1 cellular context compared by ENCODE assay signal in the genomic region with DNA sequence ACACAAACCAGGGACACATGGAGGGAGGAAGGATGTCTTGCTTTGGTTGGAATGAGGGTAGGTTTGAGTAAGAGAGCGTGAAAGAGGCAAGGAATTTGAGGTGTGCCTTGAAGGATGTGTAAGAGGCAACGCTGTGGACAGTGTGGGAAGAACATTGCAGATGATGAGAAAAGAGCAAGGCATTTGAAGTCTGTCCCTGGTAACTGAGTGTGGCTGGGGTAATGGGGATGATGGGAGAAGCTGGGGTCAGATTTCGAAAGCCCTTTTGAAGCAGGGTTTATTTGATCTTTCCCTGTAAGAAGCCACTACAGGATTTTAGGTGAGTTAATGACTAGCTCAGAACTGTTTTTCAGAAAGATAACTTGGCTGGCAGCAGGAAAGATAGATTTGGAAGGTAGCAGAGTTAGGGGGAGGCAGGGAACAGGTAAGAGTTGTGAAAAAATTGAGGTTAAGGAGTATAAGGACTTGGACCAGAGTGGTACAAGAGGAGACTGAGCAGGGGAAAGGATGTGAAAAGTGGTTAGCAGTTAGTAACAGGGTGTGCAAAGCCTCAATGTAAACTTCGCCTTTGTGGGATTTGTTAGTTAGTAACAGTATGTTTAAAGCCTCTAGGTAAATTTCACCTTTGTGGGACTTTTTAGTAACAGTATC.
A peak's percentile ranks its signal among the peaks of the same experiment; 100 is the strongest.
TF ChIP-seq lines count a peak whose summit lies in the region.

No MANE protein-coding gene starts in this region.

TF ChIP-seq in HepG2, 621 proteins besides CTCF, POLR2A, EP300 and RAD21 (continued from another document and continues in another):
- TF ChIP-seq ZNF205 (CRISPR knock-in tag; IDR thresholded peaks at IDR 0.05) (no peak), ZNF569 (CRISPR knock-in tag; IDR thresholded peaks at IDR 0.05; ENCODE audit: borderline replicate concordance) (no peak), ZNF883 (CRISPR knock-in tag; IDR thresholded peaks at IDR 0.05; ENCODE audit: not compliant biosample characterization) (no peak), HNRNPLL (IDR thresholded peaks at IDR 0.05; ENCODE audit: low read depth, low read length, poor library complexity, severe bottlenecking) (no peak), ZNF709 (CRISPR knock-in tag; IDR thresholded peaks at IDR 0.05) (no peak), ZNF329 (CRISPR knock-in tag; IDR thresholded peaks at IDR 0.05; ENCODE audit: low read depth) (no peak), ZNF562 (CRISPR knock-in tag; IDR thresholded peaks at IDR 0.05; ENCODE audit: borderline replicate concordance) (no peak), SRF (IDR thresholded peaks at IDR 0.05; ENCODE audit: low read depth, low read length) (no peak), SMAD3 (CRISPR knock-in tag; IDR thresholded peaks at IDR 0.05) (0 out of 2 replicates have a peak, but pooled peaks have one; percentile 30), ZMYM3 (CRISPR knock-in tag; IDR thresholded peaks at IDR 0.05) (no peak), SIN3B (IDR thresholded peaks at IDR 0.05; ENCODE audit: low read length) (no peak), SIN3A (IDR thresholded peaks at IDR 0.05; ENCODE audit: borderline replicate concordance, low read depth, low read length) (no peak), SSRP1 (CRISPR knock-in tag; IDR thresholded peaks at IDR 0.05) (0 out of 2 replicates have a peak, but pooled peaks have one; percentile 32), ARHGAP35 (CRISPR knock-in tag; IDR thresholded peaks at IDR 0.05; ENCODE audit: borderline replicate concordance) (no peak), ZNF713 (CRISPR knock-in tag; IDR thresholded peaks at IDR 0.05) (no peak), HDAC6 (IDR thresholded peaks at IDR 0.05; ENCODE audit: low read depth, low read length) (no peak), MAFF (IDR thresholded peaks at IDR 0.05; ENCODE audit: low read depth, low read length) (no peak), SNAPC2 (CRISPR knock-in tag; IDR thresholded peaks at IDR 0.05) (no peak), GATA4 (IDR thresholded peaks at IDR 0.05; ENCODE audit: borderline replicate concordance, low read depth) (no peak), MEF2D (CRISPR knock-in tag; IDR thresholded peaks at IDR 0.05) (no peak), ARNT (IDR thresholded peaks at IDR 0.05) (no peak), PHF5A (CRISPR knock-in tag; IDR thresholded peaks at IDR 0.05; ENCODE audit: low read depth, unreplicated experiment) (no peak), RFXANK (CRISPR knock-in tag; IDR thresholded peaks at IDR 0.05) (no peak)
- TF ChIP-seq, protein P1, sequence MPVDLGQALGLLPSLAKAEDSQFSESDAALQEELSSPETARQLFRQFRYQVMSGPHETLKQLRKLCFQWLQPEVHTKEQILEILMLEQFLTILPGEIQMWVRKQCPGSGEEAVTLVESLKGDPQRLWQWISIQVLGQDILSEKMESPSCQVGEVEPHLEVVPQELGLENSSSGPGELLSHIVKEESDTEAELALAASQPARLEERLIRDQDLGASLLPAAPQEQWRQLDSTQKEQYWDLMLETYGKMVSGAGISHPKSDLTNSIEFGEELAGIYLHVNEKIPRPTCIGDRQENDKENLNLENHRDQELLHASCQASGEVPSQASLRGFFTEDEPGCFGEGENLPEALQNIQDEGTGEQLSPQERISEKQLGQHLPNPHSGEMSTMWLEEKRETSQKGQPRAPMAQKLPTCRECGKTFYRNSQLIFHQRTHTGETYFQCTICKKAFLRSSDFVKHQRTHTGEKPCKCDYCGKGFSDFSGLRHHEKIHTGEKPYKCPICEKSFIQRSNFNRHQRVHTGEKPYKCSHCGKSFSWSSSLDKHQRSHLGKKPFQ (CRISPR knock-in tag; IDR thresholded peaks at IDR 0.05; ENCODE audit: insufficient replicate concordance), result no peak
- TF ChIP-seq, protein P2, sequence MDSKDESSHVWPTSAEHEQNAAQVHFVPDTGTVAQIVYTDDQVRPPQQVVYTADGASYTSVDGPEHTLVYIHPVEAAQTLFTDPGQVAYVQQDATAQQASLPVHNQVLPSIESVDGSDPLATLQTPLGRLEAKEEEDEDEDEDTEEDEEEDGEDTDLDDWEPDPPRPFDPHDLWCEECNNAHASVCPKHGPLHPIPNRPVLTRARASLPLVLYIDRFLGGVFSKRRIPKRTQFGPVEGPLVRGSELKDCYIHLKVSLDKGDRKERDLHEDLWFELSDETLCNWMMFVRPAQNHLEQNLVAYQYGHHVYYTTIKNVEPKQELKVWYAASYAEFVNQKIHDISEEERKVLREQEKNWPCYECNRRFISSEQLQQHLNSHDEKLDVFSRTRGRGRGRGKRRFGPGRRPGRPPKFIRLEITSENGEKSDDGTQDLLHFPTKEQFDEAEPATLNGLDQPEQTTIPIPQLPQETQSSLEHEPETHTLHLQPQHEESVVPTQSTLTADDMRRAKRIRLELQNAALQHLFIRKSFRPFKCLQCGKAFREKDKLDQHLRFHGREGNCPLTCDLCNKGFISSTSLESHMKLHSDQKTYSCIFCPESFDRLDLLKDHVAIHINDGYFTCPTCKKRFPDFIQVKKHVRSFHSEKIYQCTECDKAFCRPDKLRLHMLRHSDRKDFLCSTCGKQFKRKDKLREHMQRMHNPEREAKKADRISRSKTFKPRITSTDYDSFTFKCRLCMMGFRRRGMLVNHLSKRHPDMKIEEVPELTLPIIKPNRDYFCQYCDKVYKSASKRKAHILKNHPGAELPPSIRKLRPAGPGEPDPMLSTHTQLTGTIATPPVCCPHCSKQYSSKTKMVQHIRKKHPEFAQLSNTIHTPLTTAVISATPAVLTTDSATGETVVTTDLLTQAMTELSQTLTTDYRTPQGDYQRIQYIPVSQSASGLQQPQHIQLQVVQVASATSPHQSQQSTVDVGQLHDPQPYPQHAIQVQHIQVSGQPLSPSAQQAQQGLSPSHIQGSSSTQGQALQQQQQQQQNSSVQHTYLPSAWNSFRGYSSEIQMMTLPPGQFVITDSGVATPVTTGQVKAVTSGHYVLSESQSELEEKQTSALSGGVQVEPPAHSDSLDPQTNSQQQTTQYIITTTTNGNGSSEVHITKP (CRISPR knock-in tag; IDR thresholded peaks at IDR 0.05; ENCODE audit: low read depth), result no peak
- TF ChIP-seq, protein P3, sequence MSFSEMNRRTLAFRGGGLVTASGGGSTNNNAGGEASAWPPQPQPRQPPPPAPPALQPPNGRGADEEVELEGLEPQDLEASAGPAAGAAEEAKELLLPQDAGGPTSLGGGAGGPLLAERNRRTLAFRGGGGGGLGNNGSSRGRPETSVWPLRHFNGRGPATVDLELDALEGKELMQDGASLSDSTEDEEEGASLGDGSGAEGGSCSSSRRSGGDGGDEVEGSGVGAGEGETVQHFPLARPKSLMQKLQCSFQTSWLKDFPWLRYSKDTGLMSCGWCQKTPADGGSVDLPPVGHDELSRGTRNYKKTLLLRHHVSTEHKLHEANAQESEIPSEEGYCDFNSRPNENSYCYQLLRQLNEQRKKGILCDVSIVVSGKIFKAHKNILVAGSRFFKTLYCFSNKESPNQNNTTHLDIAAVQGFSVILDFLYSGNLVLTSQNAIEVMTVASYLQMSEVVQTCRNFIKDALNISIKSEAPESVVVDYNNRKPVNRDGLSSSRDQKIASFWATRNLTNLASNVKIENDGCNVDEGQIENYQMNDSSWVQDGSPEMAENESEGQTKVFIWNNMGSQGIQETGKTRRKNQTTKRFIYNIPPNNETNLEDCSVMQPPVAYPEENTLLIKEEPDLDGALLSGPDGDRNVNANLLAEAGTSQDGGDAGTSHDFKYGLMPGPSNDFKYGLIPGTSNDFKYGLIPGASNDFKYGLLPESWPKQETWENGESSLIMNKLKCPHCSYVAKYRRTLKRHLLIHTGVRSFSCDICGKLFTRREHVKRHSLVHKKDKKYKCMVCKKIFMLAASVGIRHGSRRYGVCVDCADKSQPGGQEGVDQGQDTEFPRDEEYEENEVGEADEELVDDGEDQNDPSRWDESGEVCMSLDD (CRISPR knock-in tag; IDR thresholded peaks at IDR 0.05; ENCODE audit: borderline replicate concordance), result no peak
- TF ChIP-seq, protein P4, sequence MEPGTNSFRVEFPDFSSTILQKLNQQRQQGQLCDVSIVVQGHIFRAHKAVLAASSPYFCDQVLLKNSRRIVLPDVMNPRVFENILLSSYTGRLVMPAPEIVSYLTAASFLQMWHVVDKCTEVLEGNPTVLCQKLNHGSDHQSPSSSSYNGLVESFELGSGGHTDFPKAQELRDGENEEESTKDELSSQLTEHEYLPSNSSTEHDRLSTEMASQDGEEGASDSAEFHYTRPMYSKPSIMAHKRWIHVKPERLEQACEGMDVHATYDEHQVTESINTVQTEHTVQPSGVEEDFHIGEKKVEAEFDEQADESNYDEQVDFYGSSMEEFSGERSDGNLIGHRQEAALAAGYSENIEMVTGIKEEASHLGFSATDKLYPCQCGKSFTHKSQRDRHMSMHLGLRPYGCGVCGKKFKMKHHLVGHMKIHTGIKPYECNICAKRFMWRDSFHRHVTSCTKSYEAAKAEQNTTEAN (CRISPR knock-in tag; conservative IDR thresholded peaks at IDR 0.05), result no peak
- TF ChIP-seq, protein P5, sequence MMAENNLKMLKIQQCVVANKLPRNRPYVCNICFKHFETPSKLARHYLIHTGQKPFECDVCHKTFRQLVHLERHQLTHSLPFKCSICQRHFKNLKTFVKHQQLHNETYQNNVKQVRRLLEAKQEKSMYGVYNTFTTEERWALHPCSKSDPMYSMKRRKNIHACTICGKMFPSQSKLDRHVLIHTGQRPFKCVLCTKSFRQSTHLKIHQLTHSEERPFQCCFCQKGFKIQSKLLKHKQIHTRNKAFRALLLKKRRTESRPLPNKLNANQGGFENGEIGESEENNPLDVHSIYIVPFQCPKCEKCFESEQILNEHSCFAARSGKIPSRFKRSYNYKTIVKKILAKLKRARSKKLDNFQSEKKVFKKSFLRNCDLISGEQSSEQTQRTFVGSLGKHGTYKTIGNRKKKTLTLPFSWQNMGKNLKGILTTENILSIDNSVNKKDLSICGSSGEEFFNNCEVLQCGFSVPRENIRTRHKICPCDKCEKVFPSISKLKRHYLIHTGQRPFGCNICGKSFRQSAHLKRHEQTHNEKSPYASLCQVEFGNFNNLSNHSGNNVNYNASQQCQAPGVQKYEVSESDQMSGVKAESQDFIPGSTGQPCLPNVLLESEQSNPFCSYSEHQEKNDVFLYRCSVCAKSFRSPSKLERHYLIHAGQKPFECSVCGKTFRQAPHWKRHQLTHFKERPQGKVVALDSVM (CRISPR knock-in tag; IDR thresholded peaks at IDR 0.05), result no peak
- TF ChIP-seq, protein P6, sequence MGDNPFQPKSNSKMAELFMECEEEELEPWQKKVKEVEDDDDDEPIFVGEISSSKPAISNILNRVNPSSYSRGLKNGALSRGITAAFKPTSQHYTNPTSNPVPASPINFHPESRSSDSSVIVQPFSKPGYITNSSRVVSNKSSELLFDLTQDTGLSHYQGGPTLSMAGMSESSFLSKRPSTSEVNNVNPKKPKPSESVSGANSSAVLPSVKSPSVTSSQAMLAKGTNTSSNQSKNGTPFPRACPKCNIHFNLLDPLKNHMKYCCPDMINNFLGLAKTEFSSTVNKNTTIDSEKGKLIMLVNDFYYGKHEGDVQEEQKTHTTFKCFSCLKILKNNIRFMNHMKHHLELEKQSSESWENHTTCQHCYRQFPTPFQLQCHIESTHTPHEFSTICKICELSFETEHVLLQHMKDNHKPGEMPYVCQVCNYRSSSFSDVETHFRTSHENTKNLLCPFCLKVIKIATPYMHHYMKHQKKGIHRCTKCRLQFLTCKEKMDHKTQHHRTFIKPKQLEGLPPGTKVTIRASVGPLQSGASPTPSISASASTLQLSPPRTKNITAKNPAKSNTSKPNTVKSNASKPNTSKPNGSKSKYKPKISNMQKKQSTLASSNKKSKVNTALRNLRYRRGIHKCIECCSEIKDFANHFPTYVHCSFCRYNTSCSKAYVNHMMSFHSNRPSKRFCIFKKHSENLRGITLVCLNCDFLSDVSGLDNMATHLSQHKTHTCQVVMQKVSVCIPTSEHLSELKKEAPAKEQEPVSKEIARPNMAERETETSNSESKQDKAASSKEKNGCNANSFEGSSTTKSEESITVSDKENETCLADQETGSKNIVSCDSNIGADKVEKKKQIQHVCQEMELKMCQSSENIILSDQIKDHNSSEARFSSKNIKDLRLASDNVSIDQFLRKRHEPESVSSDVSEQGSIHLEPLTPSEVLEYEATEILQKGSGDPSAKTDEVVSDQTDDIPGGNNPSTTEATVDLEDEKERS (CRISPR knock-in tag; IDR thresholded peaks at IDR 0.05), result no peak
- TF ChIP-seq, protein P7, sequence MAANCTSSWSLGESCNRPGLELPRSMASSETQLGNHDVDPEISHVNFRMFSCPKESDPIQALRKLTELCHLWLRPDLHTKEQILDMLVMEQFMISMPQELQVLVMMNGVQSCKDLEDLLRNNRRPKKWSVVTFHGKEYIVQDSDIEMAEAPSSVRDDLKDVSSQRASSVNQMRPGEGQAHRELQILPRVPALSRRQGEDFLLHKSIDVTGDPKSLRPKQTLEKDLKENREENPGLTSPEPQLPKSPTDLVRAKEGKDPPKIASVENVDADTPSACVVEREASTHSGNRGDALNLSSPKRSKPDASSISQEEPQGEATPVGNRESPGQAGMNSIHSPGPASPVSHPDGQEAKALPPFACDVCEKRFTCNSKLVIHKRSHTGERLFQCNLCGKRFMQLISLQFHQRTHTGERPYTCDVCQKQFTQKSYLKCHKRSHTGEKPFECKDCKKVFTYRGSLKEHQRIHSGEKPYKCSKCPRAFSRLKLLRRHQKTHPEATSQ (CRISPR knock-in tag; IDR thresholded peaks at IDR 0.05; ENCODE audit: borderline replicate concordance), result no peak
- TF ChIP-seq, protein P8, sequence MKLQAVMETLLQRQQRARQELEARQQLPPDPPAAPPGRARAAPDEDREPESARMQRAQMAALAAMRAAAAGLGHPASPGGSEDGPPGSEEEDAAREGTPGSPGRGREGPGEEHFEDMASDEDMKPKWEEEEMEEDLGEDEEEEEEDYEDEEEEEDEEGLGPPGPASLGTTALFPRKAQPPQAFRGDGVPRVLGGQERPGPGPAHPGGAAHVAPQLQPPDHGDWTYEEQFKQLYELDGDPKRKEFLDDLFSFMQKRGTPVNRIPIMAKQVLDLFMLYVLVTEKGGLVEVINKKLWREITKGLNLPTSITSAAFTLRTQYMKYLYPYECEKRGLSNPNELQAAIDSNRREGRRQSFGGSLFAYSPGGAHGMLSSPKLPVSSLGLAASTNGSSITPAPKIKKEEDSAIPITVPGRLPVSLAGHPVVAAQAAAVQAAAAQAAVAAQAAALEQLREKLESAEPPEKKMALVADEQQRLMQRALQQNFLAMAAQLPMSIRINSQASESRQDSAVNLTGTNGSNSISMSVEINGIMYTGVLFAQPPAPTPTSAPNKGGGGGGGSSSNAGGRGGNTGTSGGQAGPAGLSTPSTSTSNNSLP (IDR thresholded peaks at IDR 0.05; ENCODE audit: low read depth, low read length), result no peak
